ENCODE assay signal across 8 cellular contexts in the genomic region with DNA sequence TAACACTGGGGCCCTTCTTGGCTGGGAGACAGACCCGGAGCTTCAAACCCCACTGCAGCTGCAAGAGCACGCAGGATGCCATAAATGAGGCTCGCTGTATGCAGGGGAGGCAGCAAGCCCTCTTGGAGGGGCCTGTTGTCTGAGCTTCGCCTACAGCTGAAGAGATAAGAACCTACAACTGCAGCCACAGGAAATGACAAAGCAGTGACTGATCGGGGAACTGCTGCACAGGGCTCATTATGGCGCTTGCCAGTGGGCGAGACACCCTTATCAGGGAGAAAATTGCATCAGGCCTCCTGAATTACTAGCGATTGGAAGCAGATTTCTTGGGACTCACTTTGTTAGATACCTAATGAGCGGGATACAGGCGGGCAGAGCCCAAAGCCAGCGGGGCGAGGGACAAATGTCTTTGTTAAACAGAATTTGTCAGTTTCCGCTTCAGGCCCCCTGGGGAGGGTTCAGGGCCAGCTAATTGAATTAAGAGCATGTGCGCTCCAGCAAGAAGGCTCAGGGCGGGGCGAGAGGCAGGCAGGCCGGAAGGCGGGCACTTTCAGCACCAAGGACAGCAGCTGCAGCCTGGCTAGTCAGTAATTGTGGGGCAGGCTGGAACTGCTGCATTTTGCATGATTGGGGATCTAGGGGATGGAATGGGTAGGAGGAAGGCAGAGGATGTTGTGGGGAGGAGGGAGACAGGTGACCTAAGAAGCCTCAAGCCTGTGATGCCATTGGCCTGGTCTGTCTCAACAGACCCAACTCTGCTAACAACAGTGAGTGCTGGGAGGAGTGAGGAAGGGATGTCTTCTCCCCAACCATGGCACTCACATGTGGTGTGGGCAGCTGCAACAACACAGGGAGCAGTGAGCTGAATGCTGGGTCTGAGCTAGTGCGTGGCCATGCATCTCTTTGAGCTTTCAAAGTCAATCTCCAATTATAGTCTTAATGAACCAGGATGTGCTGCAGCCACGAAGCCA. TPM values are rescaled to one million over a fixed set of nuclear protein-coding genes. Genes with fewer than 3 reads are reported as not detected.
DNase-seq lines count a peak whose midpoint lies in the region; ATAC-seq and TF ChIP-seq lines count a peak whose summit lies in the region.

No MANE protein-coding gene starts in this region.

- no peak overlapping the region for H3K4me3 ChIP-seq in Panc1 (ENCODE audit: low read depth in 2 of 2, low read length in 2 of 2)
- no peak overlapping the region for H3K4me3 ChIP-seq in thoracic aorta

- H3K4me1 ChIP-seq in Panc1 (ENCODE audit: control insufficient read depth, insufficient read depth, low read length) (no peaks in the 10 kb centered on the region), foreskin keratinocyte (no peaks in the 10 kb centered on the region), thoracic aorta (ENCODE audit: control insufficient read depth in 1 of 2, low read depth in 2 of 2) (no peaks in the 10 kb centered on the region)

- ATAC-seq in HG03175 (IDR thresholded peaks at IDR 0.05; ENCODE audit: unreplicated experiment) (peak; percentile 49), Panc1 (peak; percentile 72), foreskin keratinocyte (peak; percentile 73), thoracic aorta (ENCODE audit: insufficient number of reproducible peaks, low FRiP score, low read depth) (peak; percentile 29), GM19397 (IDR thresholded peaks at IDR 0.05; ENCODE audit: unreplicated experiment) (no peak)

- BruUV-seq in Panc1 (replicated peaks; lab: Mats Ljungman, UMichigan), result no TSS peak

- H3K9me3 Mint-ChIP-seq in activated T-helper 1 cell treated with anti-CD3 and anti-CD28 coated beads, Interleukin-12 subunit alpha, Interleukin-12 subunit beta, Interleukin-2, Interleukin-4 antibody, amounts not matched to agents 30 ng/mL and 10 ng/mL and 1 ng/mL, durations not matched to agents 14 hours and 24 hours and 36 hours, result no peaks in the 10 kb centered on the region

- H3K9me3 ChIP-seq in Panc1 (ENCODE audit: control insufficient read depth, insufficient read depth, low read depth, low read length) (no peaks in the 10 kb centered on the region), thoracic aorta (no peaks in the 10 kb centered on the region)

- TF ChIP-seq CTCF in Panc1 (IDR thresholded peaks at IDR 0.05) (no peak), foreskin keratinocyte (conservative IDR thresholded peaks at IDR 0.05) (no peak), thoracic aorta (IDR thresholded peaks at IDR 0.05) (no peak)

- POLR2A ChIA-PET in Panc1 (lab: Charles Lee), result no interaction called here

- H3K36me3 ChIP-seq in Panc1 (ENCODE audit: control insufficient read depth, insufficient read depth, low read length) (no peaks in the 10 kb centered on the region), thoracic aorta (no peaks in the 10 kb centered on the region)

- H3K4me3 Mint-ChIP-seq in activated T-helper 1 cell treated with anti-CD3 and anti-CD28 coated beads, Interleukin-12 subunit alpha, Interleukin-12 subunit beta, Interleukin-2, Interleukin-4 antibody, amounts not matched to agents 30 ng/mL and 10 ng/mL and 1 ng/mL, durations not matched to agents 14 hours and 24 hours and 36 hours, result no peak overlapping the region

- H3K27ac ChIP-seq in Panc1 (ENCODE audit: low read length) (no peak overlapping the region), foreskin keratinocyte (no peak overlapping the region), thoracic aorta (no peak overlapping the region)

- H3K27me3 Mint-ChIP-seq in activated T-helper 1 cell treated with anti-CD3 and anti-CD28 coated beads, Interleukin-12 subunit alpha, Interleukin-12 subunit beta, Interleukin-2, Interleukin-4 antibody, amounts not matched to agents 30 ng/mL and 10 ng/mL and 1 ng/mL, durations not matched to agents 14 hours and 24 hours and 36 hours (ENCODE audit: insufficient read depth), result peaks cover 8% of the 10 kb centered on the region

- in situ Hi-C loops in Panc1 (cut with HindIII; ENCODE audit: low pct_unique_long_range_greater_than_20kb, low sequenced_read_pairs), result no loop called here

- CTCF ChIA-PET in Panc1 (lab: Charles Lee), result no interaction called here

- intact Hi-C loops in Panc1 (cut with micrococcal nuclease; ENCODE audit: unreplicated experiment), result no loop called here
- intact Hi-C loops in activated T-helper 1 cell treated with anti-CD3 and anti-CD28 coated beads, Interleukin-12 subunit alpha, Interleukin-12 subunit beta, Interleukin-2, Interleukin-4 antibody, amounts not matched to agents 30 ng/mL and 10 ng/mL and 1 ng/mL, durations not matched to agents 14 hours and 24 hours and 36 hours (cut with micrococcal nuclease), result loop anchor here (1.0 kb wide), 1 partner anchor 26 kb away; no protein-coding TSS in a partner anchor

- no peak overlapping the region for H3K27ac Mint-ChIP-seq in activated T-helper 1 cell treated with anti-CD3 and anti-CD28 coated beads, Interleukin-12 subunit alpha, Interleukin-12 subunit beta, Interleukin-2, Interleukin-4 antibody, amounts not matched to agents 30 ng/mL and 10 ng/mL and 1 ng/mL, durations not matched to agents 14 hours and 24 hours and 36 hours

- H3K36me3 Mint-ChIP-seq in activated T-helper 1 cell treated with anti-CD3 and anti-CD28 coated beads, Interleukin-12 subunit alpha, Interleukin-12 subunit beta, Interleukin-2, Interleukin-4 antibody, amounts not matched to agents 30 ng/mL and 10 ng/mL and 1 ng/mL, durations not matched to agents 14 hours and 24 hours and 36 hours (ENCODE audit: low read depth), result no peaks in the 10 kb centered on the region

- H3K27me3 ChIP-seq in Panc1 (ENCODE audit: control insufficient read depth, insufficient read depth, low read length) (peaks cover 5% of the 10 kb centered on the region; the same call in 1 of the 2 replicates), foreskin keratinocyte (peaks cover 9% of the 10 kb centered on the region), thoracic aorta (replicated peaks; ENCODE audit: insufficient read depth) (no peaks in the 10 kb centered on the region)

- DNase-seq in AG20443 (ENCODE audit: low spot score) (peak; percentile 95), Panc1 (ENCODE audit: low read depth, low spot score) (no peak), foreskin keratinocyte (peak in 1 of 2 donors; percentile 41), nucleus accumbens (lab: John Stamatoyannopoulos, UW) (peak in 43 of 56 donors; percentile 4 to 73 (median 26)), thoracic aorta (ENCODE audit: low spot score) (peak; percentile 23)
- peak; percentile 65 for DNase-seq in activated T-helper 1 cell treated with anti-CD3 and anti-CD28 coated beads, Interleukin-12 subunit alpha, Interleukin-12 subunit beta, Interleukin-2, Interleukin-4 antibody, amounts not matched to agents 30 ng/mL and 10 ng/mL and 1 ng/mL, durations not matched to agents 14 hours and 24 hours and 36 hours (ENCODE audit: low spot score)

- H3K4me1 Mint-ChIP-seq in activated T-helper 1 cell treated with anti-CD3 and anti-CD28 coated beads, Interleukin-12 subunit alpha, Interleukin-12 subunit beta, Interleukin-2, Interleukin-4 antibody, amounts not matched to agents 30 ng/mL and 10 ng/mL and 1 ng/mL, durations not matched to agents 14 hours and 24 hours and 36 hours (ENCODE audit: low read depth), result peaks cover 15% of the 10 kb centered on the region

RNA-seq across cellular contexts. Expression of gene CCDC33, which starts 55.3 kb away (rescaled TPM):
- total RNA-seq in Panc1 (2021; ENCODE audit: unreplicated experiment), result not detected
- not detected for polyA plus RNA-seq in Panc1 (2012; ENCODE audit: insufficient read length)
- not detected in 2 replicates for total RNA-seq in activated T-helper 1 cell treated with anti-CD3 and anti-CD28 coated beads, Interleukin-12 subunit alpha, Interleukin-12 subunit beta, Interleukin-2, Interleukin-4 antibody, amounts not matched to agents 30 ng/mL and 10 ng/mL and 1 ng/mL, durations not matched to agents 14 hours and 24 hours and 36 hours
- total RNA-seq in foreskin keratinocyte, result not detected in 2 replicates
- polyA plus RNA-seq in foreskin keratinocyte, result not detected in 2 replicates
- total RNA-seq in thoracic aorta, result not detected
